ENCODE assay signal across 10 cellular contexts in genomic region chr13:50685491-50685890, GRCh38.
DNase-seq lines count a peak whose midpoint lies in the region; TF ChIP-seq lines count a peak whose summit lies in the region.
"Had no signal": no experiment of that assay in that cellular context is flagged by ENCODE, and none has a peak within 500 bp of the region (broad histone marks: within the 10 kb centered on the region; RNA-seq: fewer than 3 reads in every experiment).

No MANE protein-coding gene starts in this region.

- no peaks in the 10 kb centered on the region for H3K4me1 Mint-ChIP-seq in Calu3 (ENCODE audit: low read depth, unreplicated experiment)

- intact Hi-C loops in Calu3 (cut with micrococcal nuclease; ENCODE audit: unreplicated experiment): no loop called here
- intact Hi-C loops in dorsolateral prefrontal cortex (cut with DNase I): no loop called here

- H3K27ac ChIP-seq in dorsolateral prefrontal cortex: peak overlapping the region in 58 of 59 donors; percentile 31 to 95 (median 82)

- H3K4me3 Mint-ChIP-seq in Calu3 (ENCODE audit: low read depth, unreplicated experiment): no peak overlapping the region
- H3K4me3 Mint-ChIP-seq: mesothelial cell of epicardium had no signal

- DNase-seq in Calu3: peak; percentile 27
- peak; percentile 18 to 85 for DNase-seq in NCI-H446 (lab: John Stamatoyannopoulos, UW)
- peak; percentile 54 to 94 (median 76) for DNase-seq in dorsolateral prefrontal cortex
- DNase-seq in myocyte (ENCODE audit: low read depth): peak; percentile 86
- no peak for DNase-seq in activated CD8-positive, alpha-beta memory T cell treated with anti-CD3 and anti-CD28 coated beads for 24 hours
- no peak for DNase-seq in stimulated activated CD4-positive, alpha-beta T cell treated with anti-CD3 and anti-CD28 coated beads, Interleukin-4, amount 100 ng/mL, for 24 hours
- DNase-seq in activated effector memory CD4-positive, alpha-beta T cell treated with anti-CD3 and anti-CD28 coated beads, Interleukin-2, amount 50 U/mL, for 16 hours: no peak
- no peak for DNase-seq in GM20000 (ENCODE audit: low spot score)
- DNase-seq: activated CD8-positive, alpha-beta memory T cell treated with anti-CD3 and anti-CD28 coated beads, Interleukin-2, amount 50 U/mL, for 4 hours had no signal

- H3K4me3 ChIP-seq in dorsolateral prefrontal cortex: peak overlapping the region in 45 of 59 donors; percentile 3 to 52 (median 31)

- CTCF ChIA-PET in Calu3 (lab: Charles Lee): no interaction called here

- no peaks in the 10 kb centered on the region for H3K9me3 Mint-ChIP-seq in Calu3 (ENCODE audit: low read depth, unreplicated experiment)
- H3K9me3 Mint-ChIP-seq: mesothelial cell of epicardium had no signal

- TF ChIP-seq CTCF in Calu3 (IDR thresholded peaks at IDR 0.05; ENCODE audit: unreplicated experiment) (no peak), dorsolateral prefrontal cortex (IDR thresholded peaks at IDR 0.05 in 54 of 56, conservative IDR thresholded peaks at IDR 0.05 in 2 of 56; ENCODE audit: low read depth in 1 of 56, partially characterized antibody in 56 of 56) (peak in 7 of 56 donors; percentile 10 to 35 (median 16)), GM20000 (IDR thresholded peaks at IDR 0.05; ENCODE audit: extremely low read depth, missing control alignments) (no peak)

- H3K27me3 Mint-ChIP-seq in Calu3 (ENCODE audit: unreplicated experiment): no peaks in the 10 kb centered on the region

- BruUV-seq in Calu3 (replicated peaks; lab: Mats Ljungman, UMichigan): no TSS peak

- H3K36me3 Mint-ChIP-seq in Calu3 (ENCODE audit: insufficient read depth, unreplicated experiment): peaks cover 2% of the 10 kb centered on the region
- H3K36me3 Mint-ChIP-seq: mesothelial cell of epicardium had no signal

- H3K27ac Mint-ChIP-seq in Calu3 (ENCODE audit: unreplicated experiment): no peak overlapping the region
- H3K27ac Mint-ChIP-seq: mesothelial cell of epicardium had no signal

- no peaks in the 10 kb centered on the region for H3K27me3 ChIP-seq in dorsolateral prefrontal cortex

Comparison
In these comparisons a context has a peak if more than half of its experiments do, and no peak if none do; other contexts are left out.
1. DNase-seq: peak in Calu3 (single experiment), NCI-H446 (2 of 2), dorsolateral prefrontal cortex (10 of 10) and myocyte (single experiment); none in activated CD8-positive, alpha-beta memory T cell treated with anti-CD3 and anti-CD28 coated beads for 24 hours (single experiment), stimulated activated CD4-positive, alpha-beta T cell treated with anti-CD3 and anti-CD28 coated beads, Interleukin-4, amount 100 ng/mL, for 24 hours (single experiment), activated effector memory CD4-positive, alpha-beta T cell treated with anti-CD3 and anti-CD28 coated beads, Interleukin-2, amount 50 U/mL, for 16 hours (single experiment) and GM20000 (single experiment).